In the genomic region with DNA sequence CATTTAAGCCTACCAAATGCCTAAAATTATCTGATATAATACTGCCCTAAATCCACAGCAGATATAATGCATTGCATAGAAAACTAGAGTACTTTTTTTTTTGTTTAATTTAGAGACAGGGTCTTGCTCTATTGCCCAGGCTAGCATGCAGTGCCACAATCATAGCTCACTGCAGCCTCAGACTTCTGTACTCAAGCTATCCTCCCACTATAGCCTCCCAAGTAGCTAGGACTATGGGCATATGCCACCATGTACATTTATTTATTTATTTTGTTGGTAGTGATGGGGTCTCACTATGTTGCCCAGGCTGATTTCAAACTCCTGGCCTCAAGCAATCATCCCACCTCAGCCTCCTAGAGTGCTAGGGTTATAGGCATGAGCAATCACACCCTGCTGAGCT, we compare ENCODE assay signal across 24 cellular contexts. TPM values are rescaled to one million over a fixed set of nuclear protein-coding genes. Genes with fewer than 3 reads are reported as not detected.
DNase-seq lines count a peak whose midpoint lies in the region; ATAC-seq, FAIRE-seq and TF ChIP-seq lines count a peak whose summit lies in the region.
"Had no signal": no experiment of that assay in that cellular context is flagged by ENCODE, and none has a peak within 500 bp of the region (broad histone marks: within the 10 kb centered on the region; RNA-seq: fewer than 3 reads in every experiment).

No MANE protein-coding gene starts in this region.

- no peaks in the 10 kb centered on the region for H3K27me3 ChIP-seq in K562 (ENCODE audit: control insufficient read depth in 2 of 2, insufficient read depth in 2 of 2, low read length in 2 of 2)
- H3K27me3 ChIP-seq: BE2C, BLaER1 had no signal

- H3K4me1 Mint-ChIP-seq in WTC11 (no peaks in the 10 kb centered on the region), type B pancreatic cell (ENCODE audit: unreplicated experiment) (no peaks in the 10 kb centered on the region)
- H3K4me1 Mint-ChIP-seq: CD14-positive monocyte; CD4-positive, alpha-beta memory T cell; CD8-positive, alpha-beta memory T cell had no signal

- ATAC-seq in WTC11 (no peak), K562 (no peak)

- no peak overlapping the region for H2AFZ ChIP-seq in K562 (ENCODE audit: low read depth, low read length)

- H3K9ac ChIP-seq in K562 (ENCODE audit: insufficient read depth in 1 of 2, low read depth in 2 of 2, low read length in 2 of 2): no peak overlapping the region
- H3K9ac ChIP-seq: BLaER1 had no signal

- no peaks in the 10 kb centered on the region for H3K4me1 ChIP-seq in K562 (replicated peaks in 1 of 2; ENCODE audit: control insufficient read depth in 2 of 2, insufficient read depth in 2 of 2, low read length in 2 of 2)
- H3K4me1 ChIP-seq: BE2C, BLaER1 had no signal

- no peak for TF ChIP-seq EP300 in K562 (IDR thresholded peaks at IDR 0.05; ENCODE audit: low read length)

- TF ChIP-seq POLR2A in K562 (conservative IDR thresholded peaks at IDR 0.05): no peak

- peaks cover 34% of the 10 kb centered on the region for H3K36me3 Mint-ChIP-seq in WTC11
- peaks cover 8% of the 10 kb centered on the region for H3K36me3 Mint-ChIP-seq in type B pancreatic cell
- H3K36me3 Mint-ChIP-seq: CD4-positive, CD25-positive, alpha-beta regulatory T cell had no signal

- no TSS peak for BruUV-seq in K562 (replicated peaks; lab: Mats Ljungman, UMichigan)

- H3K36me3 ChIP-seq in K562 (ENCODE audit: control insufficient read depth, insufficient read depth, low read length): peaks cover 80% of the 10 kb centered on the region

- intact Hi-C loops in K562 (cut with micrococcal nuclease): no loop called here

- H3K4me2 ChIP-seq in K562 (ENCODE audit: insufficient read depth, low read length): no peak overlapping the region
- H3K4me2 ChIP-seq: BLaER1 had no signal

- CTCF ChIA-PET in WTC11 (lab: Charles Lee) (no interaction called here), K562 (lab: Yijun Ruan, JAX; ENCODE audit: low intra/inter-chr PET ratio) (no interaction called here)

- H3K79me2 ChIP-seq in K562 (ENCODE audit: control insufficient read depth, insufficient read depth, low read length): no peaks in the 10 kb centered on the region

- no peak for DNase-seq in WTC11 (ENCODE audit: low spot score)
- DNase-seq in K562 (ENCODE audit: extremely low read depth in 1 of 4, low spot score in 3 of 4): no peak
- no peak for DNase-seq in mesenteric fat pad (ENCODE audit: low spot score)
- DNase-seq in type B pancreatic cell (ENCODE audit: extremely low spot score, unreplicated experiment): no peak
- no peak for DNase-seq in amygdala (lab: John Stamatoyannopoulos, UW)
- DNase-seq: 8988T; ACHN; BE2C; C1 segment of cervical spinal cord; CD4-positive, alpha-beta memory T cell; CD4-positive, CD25-positive, alpha-beta regulatory T cell; CD8-positive, alpha-beta memory T cell; COR-L47; DMS 273 treated with DMSO at 0.1 percent for 48 hours; DMS153; DMS53; DMS79; DND-41; EL; GDM1 had no signal

- H3K27me3 Mint-ChIP-seq in WTC11 (ENCODE audit: low read depth) (no peaks in the 10 kb centered on the region), type B pancreatic cell (no peaks in the 10 kb centered on the region)
- H3K27me3 Mint-ChIP-seq: CD4-positive, alpha-beta memory T cell; CD4-positive, CD25-positive, alpha-beta regulatory T cell had no signal

- H3K9me1 ChIP-seq in K562 (ENCODE audit: control insufficient read depth, insufficient read depth, low read length): no peaks in the 10 kb centered on the region

- H3K9me3 Mint-ChIP-seq in WTC11 (no peaks in the 10 kb centered on the region), type B pancreatic cell (no peaks in the 10 kb centered on the region)
- H3K9me3 Mint-ChIP-seq: CD4-positive, CD25-positive, alpha-beta regulatory T cell; CD8-positive, alpha-beta memory T cell had no signal

- H3K27ac ChIP-seq in K562 (ENCODE audit: extremely low read depth, low read depth, low read length): no peak overlapping the region
- H3K27ac ChIP-seq: BLaER1 had no signal

- TF ChIP-seq RAD21 in K562 (CRISPR knock-in tag; conservative IDR thresholded peaks at IDR 0.05 in 1 of 2, IDR thresholded peaks at IDR 0.05 in 1 of 2): no peak

- in situ Hi-C loops in K562 (cut with MboI): no loop called here

- no peak overlapping the region for H3K4me3 ChIP-seq in K562
- H3K4me3 ChIP-seq: BLaER1 had no signal

- TF ChIP-seq CTCF in WTC11 (IDR thresholded peaks at IDR 0.05): no peak
- TF ChIP-seq CTCF in K562 (IDR thresholded peaks at IDR 0.05 in 2 of 3, conservative IDR thresholded peaks at IDR 0.05 in 1 of 3; ENCODE audit: insufficient read depth in 2 of 3, low read depth in 1 of 3, low read length in 3 of 3): no peak
- TF ChIP-seq CTCF in type B pancreatic cell (conservative IDR thresholded peaks at IDR 0.05): no peak

- H3K4me3 Mint-ChIP-seq in WTC11: no peak overlapping the region
- H3K4me3 Mint-ChIP-seq in type B pancreatic cell: no peak overlapping the region
- H3K4me3 Mint-ChIP-seq: CD14-positive monocyte; CD4-positive, alpha-beta memory T cell; CD4-positive, CD25-positive, alpha-beta regulatory T cell; CD8-positive, alpha-beta memory T cell had no signal

- POLR2A ChIA-PET in WTC11 (lab: Charles Lee) (no interaction called here), K562 (lab: Yijun Ruan, JAX) (interaction anchor here (0.8 to 1.3 kb wide), 2 partner anchors 18 to 20 kb away, joined by 4 read pairs; a partner anchor contains a TSS)

- H3K27ac Mint-ChIP-seq in WTC11: no peak overlapping the region
- no peak overlapping the region for H3K27ac Mint-ChIP-seq in type B pancreatic cell
- H3K27ac Mint-ChIP-seq: CD4-positive, alpha-beta memory T cell; CD8-positive, alpha-beta memory T cell had no signal

- FAIRE-seq in K562 (lab: Jason Lieb, UNC): no peak
- FAIRE-seq: A204.1, GM12891 had no signal

- H4K20me1 ChIP-seq in K562 (replicated peaks; ENCODE audit: control insufficient read depth, insufficient read depth, low read length): no peaks in the 10 kb centered on the region
- H4K20me1 ChIP-seq: BLaER1 had no signal

- no peaks in the 10 kb centered on the region for H3K9me3 ChIP-seq in K562 (replicated peaks; ENCODE audit: control insufficient read depth, insufficient read depth, low read depth, low read length)
- H3K9me3 ChIP-seq: BE2C, BLaER1 had no signal

TF ChIP-seq in WTC11, 78 proteins besides CTCF, POLR2A, EP300 and RAD21:
- peak; percentile 57; the same call in 1 of the 2 replicates for TF ChIP-seq ZNF121 (CRISPR knock-in tag; IDR thresholded peaks at IDR 0.05)
- TF ChIP-seq, protein P1, sequence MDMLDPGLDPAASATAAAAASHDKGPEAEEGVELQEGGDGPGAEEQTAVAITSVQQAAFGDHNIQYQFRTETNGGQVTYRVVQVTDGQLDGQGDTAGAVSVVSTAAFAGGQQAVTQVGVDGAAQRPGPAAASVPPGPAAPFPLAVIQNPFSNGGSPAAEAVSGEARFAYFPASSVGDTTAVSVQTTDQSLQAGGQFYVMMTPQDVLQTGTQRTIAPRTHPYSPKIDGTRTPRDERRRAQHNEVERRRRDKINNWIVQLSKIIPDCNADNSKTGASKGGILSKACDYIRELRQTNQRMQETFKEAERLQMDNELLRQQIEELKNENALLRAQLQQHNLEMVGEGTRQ (CRISPR knock-in tag; IDR thresholded peaks at IDR 0.05): no peak

TF ChIP-seq in K562, 482 proteins besides CTCF, POLR2A, EP300 and RAD21:
- TF ChIP-seq, protein P2, sequence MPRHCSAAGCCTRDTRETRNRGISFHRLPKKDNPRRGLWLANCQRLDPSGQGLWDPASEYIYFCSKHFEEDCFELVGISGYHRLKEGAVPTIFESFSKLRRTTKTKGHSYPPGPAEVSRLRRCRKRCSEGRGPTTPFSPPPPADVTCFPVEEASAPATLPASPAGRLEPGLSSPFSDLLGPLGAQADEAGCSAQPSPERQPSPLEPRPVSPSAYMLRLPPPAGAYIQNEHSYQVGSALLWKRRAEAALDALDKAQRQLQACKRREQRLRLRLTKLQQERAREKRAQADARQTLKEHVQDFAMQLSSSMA (CRISPR knock-in tag; IDR thresholded peaks at IDR 0.05): no peak
- TF ChIP-seq ZNF121 (CRISPR knock-in tag; conservative IDR thresholded peaks at IDR 0.05): peak; percentile 44; the same call in 1 of the 2 replicates
- TF ChIP-seq ZKSCAN3 (CRISPR knock-in tag; IDR thresholded peaks at IDR 0.05): no peak
TF ChIP-seq in K562: peak in this region for 1.

RNA-seq across cellular contexts. Expression of a gene that starts 20.0 kb away (rescaled TPM):
- total RNA-seq in WTC11 (2021): 37.8 to 38.4 TPM (median 38.1 TPM) in 3 replicates
- 71.2 and 176 TPM in 2 replicates for total RNA-seq in K562 (2011; cell fraction: chromatin; rRNA removed; ENCODE audit: low replicate concordance)
- total RNA-seq in K562 (2011; cell fraction: nucleolus; rRNA removed): 45.0 and 58.7 TPM in 2 replicates
- total RNA-seq in K562 (2011; cell fraction: nucleoplasm; rRNA removed): 95.6 and 115 TPM in 2 replicates
- total RNA-seq in K562 (2014; rRNA removed): 68.4 and 82.5 TPM in 2 replicates
- 73.2 and 79.1 TPM in 2 replicates for total RNA-seq in K562 (2014; rRNA removed; fragmentation: Illumina TruSeq; extraction: Trizol)
- 59.0 and 61.6 TPM in 2 replicates for total RNA-seq in K562 (2015; rRNA removed; fragmentation: Illumina TruSeq; extraction: Trizol)
- total RNA-seq in K562 (2021): 60.2 and 62.3 TPM in 2 replicates
- 49.7 and 95.3 TPM in 2 replicates for polyA plus RNA-seq in K562 (2011; rRNA removed)
- polyA plus RNA-seq in K562 (2011; cell fraction: cytosol; rRNA removed): 59.2 and 99.4 TPM in 2 replicates
- polyA plus RNA-seq in K562 (2011; cell fraction: nucleus; rRNA removed): 34.4 and 81.1 TPM in 2 replicates
- polyA plus RNA-seq in K562 (2012): 55.7 and 71.7 TPM in 2 replicates
- polyA plus RNA-seq in K562 (2014; fragmentation: Illumina TruSeq; extraction: Trizol): 74.8 and 77.1 TPM in 2 replicates
- 10 to 100 TPM; 25.9 to 35.6 TPM for polyA plus RNA-seq in K562 (2014; fragmentation: Nextera tagmentation; extraction: Ambion mirVana)
- 56.5 and 60.1 TPM in 2 replicates for polyA plus RNA-seq in K562 (2014; rRNA removed)
- polyA minus RNA-seq in K562 (2011; rRNA and poly(A)+ RNA removed): 143 and 194 TPM in 2 replicates
- 33.9 and 77.6 TPM in 2 replicates for polyA minus RNA-seq in K562 (2011; cell fraction: cytosol; rRNA and poly(A)+ RNA removed)
- polyA minus RNA-seq in K562 (2011; cell fraction: nucleus; rRNA and poly(A)+ RNA removed): 42.5 and 54.0 TPM in 2 replicates
- total RNA-seq in mesenteric fat pad: 3.4 TPM
- total RNA-seq in type B pancreatic cell (ENCODE audit: low replicate concordance): 19.4 and 38.9 TPM in 2 replicates
